In genomic region chr17:18324140-18325049, GRCh38 we compare ENCODE assay signal across 17 cellular contexts. TPM values are rescaled to one million over a fixed set of nuclear protein-coding genes. Genes with fewer than 3 reads are reported as not detected.
DNase-seq lines count a peak whose midpoint lies in the region; ATAC-seq and TF ChIP-seq lines count a peak whose summit lies in the region.
"Had no signal": no experiment of that assay in that cellular context is flagged by ENCODE, and none has a peak within 500 bp of the region (broad histone marks: within the 10 kb centered on the region; RNA-seq: fewer than 3 reads in every experiment).

No MANE protein-coding gene starts in this region.

- 80 to 90% methylated on average over 25 to 27 of the region's 27 CpGs for WGBS in testis, 2 donors

- peak overlapping the region; percentile 58 for H3K27ac ChIP-seq in OCI-LY7 (ENCODE audit: low read depth, low read length, poor library complexity, severe bottlenecking)
- H3K27ac ChIP-seq in testis = no peak overlapping the region
- H3K27ac ChIP-seq: GM23248 had no signal

- peaks cover 21% of the 10 kb centered on the region for H3K4me1 ChIP-seq in OCI-LY7 (ENCODE audit: insufficient read depth, low read length, poor library complexity, severe bottlenecking)
- peaks cover 29% of the 10 kb centered on the region for H3K4me1 ChIP-seq in testis
- H3K4me1 ChIP-seq: Caco-2 had no signal

- H3K4me3 Mint-ChIP-seq in mesothelial cell of epicardium = no peak overlapping the region
- H3K4me3 Mint-ChIP-seq: nephron progenitor cell had no signal

- intact Hi-C loops in left cardiac atrium (cut with DNase I) (no loop called here), Right ventricle myocardium inferior (cut with DNase I) (no loop called here), OCI-LY7 (cut with micrococcal nuclease; ENCODE audit: unreplicated experiment) (no loop called here), testis (cut with DNase I; ENCODE audit: low total_unique reads) (loop anchor here (10.0 kb wide), 1 partner anchor 60 kb away; the partner anchor contains the start of gene MIEF2)

- BruUV-seq in OCI-LY7 (replicated peaks; lab: Mats Ljungman, UMichigan) = no TSS peak

- CTCF ChIA-PET in OCI-LY7 (lab: Charles Lee; ENCODE audit: unreplicated experiment) = no interaction called here

- no peaks in the 10 kb centered on the region for H3K27me3 Mint-ChIP-seq in mesothelial cell of epicardium (ENCODE audit: low read depth)

- ATAC-seq in left cardiac atrium (no peak), Right ventricle myocardium inferior (no peak)

- no peaks in the 10 kb centered on the region for H4K20me1 ChIP-seq in OCI-LY7 (ENCODE audit: insufficient read depth, low read length)

- peaks cover 19% of the 10 kb centered on the region for H3K36me3 Mint-ChIP-seq in mesothelial cell of epicardium

- H3K4me3 ChIP-seq in OCI-LY7 (ENCODE audit: low read depth, low read length, poor library complexity, severe bottlenecking) (no peak overlapping the region), fibroblast of mammary gland (ENCODE audit: control insufficient read depth, low read depth, low read length) (no peak overlapping the region), testis (no peak overlapping the region)
- H3K4me3 ChIP-seq: GM23248 had no signal

- DNase-seq in left cardiac atrium (peak; percentile 31), Right ventricle myocardium inferior (ENCODE audit: missing footprints) (no peak), OCI-LY7 (ENCODE audit: low spot score) (no peak), fibroblast of mammary gland (ENCODE audit: low read depth) (peak; percentile 11), testis (peak; percentile 38), NCI-H1930 (lab: John Stamatoyannopoulos, UW) (no peak), mesothelial cell of epicardium (ENCODE audit: low spot score in 2 of 2, unreplicated experiment in 2 of 2) (no peak), glomerular visceral epithelial cell (ENCODE audit: extremely low spot score) (no peak)
- DNase-seq: Caco-2, NCI-H1436 treated with DMSO at 0.1 percent for 48 hours, NCI-H524, nephron progenitor cell, retina, SW 1271 had no signal

- H3K9me3 Mint-ChIP-seq in mesothelial cell of epicardium = no peaks in the 10 kb centered on the region
- H3K9me3 Mint-ChIP-seq: activated T-helper 2 cell treated with anti-CD3 and anti-CD28 coated beads, Interferon-gamma antibody, Interleukin-2, Interleukin-4, amounts not matched to agents 10 μg/mL and 5 μg/mL and 100 μg/mL, durations not matched to agents 14 hours and 24 hours and 36 hours; nephron progenitor cell had no signal

- H2AFZ ChIP-seq in OCI-LY7 (ENCODE audit: low read length) = no peak overlapping the region
- H2AFZ ChIP-seq: GM23248 had no signal

- no peaks in the 10 kb centered on the region for H3K79me2 ChIP-seq in OCI-LY7 (ENCODE audit: insufficient read depth, low read depth, low read length)

- TF ChIP-seq POLR2A in testis (IDR thresholded peaks at IDR 0.05) = no peak

- H3K9me3 ChIP-seq in OCI-LY7 (ENCODE audit: low read length) (no peaks in the 10 kb centered on the region), testis (no peaks in the 10 kb centered on the region)
- H3K9me3 ChIP-seq: Caco-2 had no signal

- H3K4me1 Mint-ChIP-seq in mesothelial cell of epicardium = peaks cover 10% of the 10 kb centered on the region

- no peak overlapping the region for H3K27ac Mint-ChIP-seq in mesothelial cell of epicardium
- H3K27ac Mint-ChIP-seq: activated T-helper 2 cell treated with anti-CD3 and anti-CD28 coated beads, Interferon-gamma antibody, Interleukin-2, Interleukin-4, amounts not matched to agents 10 μg/mL and 5 μg/mL and 100 μg/mL, durations not matched to agents 14 hours and 24 hours and 36 hours; nephron progenitor cell had no signal

- TF ChIP-seq CTCF in OCI-LY7 (conservative IDR thresholded peaks at IDR 0.05; ENCODE audit: low read length) = no peak
- TF ChIP-seq CTCF in fibroblast of mammary gland (conservative IDR thresholded peaks at IDR 0.05; ENCODE audit: control insufficient read depth, insufficient read depth, low read depth, low read length) = no peak
- no peak for TF ChIP-seq CTCF in testis (IDR thresholded peaks at IDR 0.05)
- TF ChIP-seq CTCF in mesothelial cell of epicardium (IDR thresholded peaks at IDR 0.05; ENCODE audit: unreplicated experiment) = no peak

- H3K9me2 ChIP-seq in OCI-LY7 (ENCODE audit: insufficient read depth, low read length) = no peaks in the 10 kb centered on the region

- POLR2A ChIA-PET in OCI-LY7 (lab: Charles Lee) = no interaction called here

- H3K27me3 ChIP-seq in testis = no peaks in the 10 kb centered on the region

- H3K4me2 ChIP-seq in OCI-LY7 (ENCODE audit: low read length) = no peak overlapping the region

- H3K36me3 ChIP-seq in OCI-LY7 (ENCODE audit: insufficient read depth, low read length) (peaks cover 63% of the 10 kb centered on the region), testis (ENCODE audit: low read depth, missing control alignments) (no peaks in the 10 kb centered on the region)

RNA-seq across cellular contexts. Expression of gene SMCR8, which starts 9.3 kb away (rescaled TPM):
- total RNA-seq in left cardiac atrium (10 to 100 TPM; 11.8 to 12.0 TPM), Right ventricle myocardium inferior (11.8 TPM), OCI-LY7 (2022) (16.1 and 16.3 TPM in 2 replicates), testis (10 to 100 TPM; 25.0 to 27.7 TPM), mesothelial cell of epicardium (18.2 to 19.3 TPM (median 18.4 TPM) in 3 replicates)
- total RNA-seq in OCI-LY7 (2014; rRNA removed; shearing (Covaris generic)) = 11.1 and 11.8 TPM in 2 replicates
- polyA plus RNA-seq in testis (ENCODE audit: insufficient read depth, low read depth, low replicate concordance) = 20.3 TPM

RNA-seq across cellular contexts. Expression of gene TOP3A, which starts 9.6 kb away (rescaled TPM):
- total RNA-seq in left cardiac atrium (10 to 100 TPM; 12.3 to 18.1 TPM), Right ventricle myocardium inferior (10.4 TPM), OCI-LY7 (2022) (63.0 and 64.4 TPM in 2 replicates), testis (10 to 100 TPM; 56.9 to 97.9 TPM), mesothelial cell of epicardium (59.0 to 61.0 TPM (median 59.1 TPM) in 3 replicates)
- 48.3 and 48.5 TPM in 2 replicates for total RNA-seq in OCI-LY7 (2014; rRNA removed; shearing (Covaris generic))
- polyA plus RNA-seq in testis (ENCODE audit: insufficient read depth, low read depth, low replicate concordance) = 34.0 TPM

RNA-seq across cellular contexts. Expression of gene SHMT1, which starts 39.0 kb away (rescaled TPM):
- total RNA-seq in left cardiac atrium (10 to 100 TPM; 13.8 to 34.3 TPM), Right ventricle myocardium inferior (9.9 TPM), OCI-LY7 (2022) (92.1 and 101 TPM in 2 replicates), testis (10 to 100 TPM; 36.4 to 48.1 TPM), mesothelial cell of epicardium (19.2 to 22.4 TPM (median 20.5 TPM) in 3 replicates)
- 62.7 and 66.5 TPM in 2 replicates for total RNA-seq in OCI-LY7 (2014; rRNA removed; shearing (Covaris generic))
- 45.9 TPM for polyA plus RNA-seq in testis (ENCODE audit: insufficient read depth, low read depth, low replicate concordance)

RNA-seq across cellular contexts. Expression of gene EVPLL, which starts 53.2 kb away (rescaled TPM):
- not detected for total RNA-seq in left cardiac atrium
- not detected for total RNA-seq in Right ventricle myocardium inferior
- total RNA-seq in OCI-LY7 (2014; rRNA removed; shearing (Covaris generic)) = not detected in 2 replicates
- total RNA-seq in OCI-LY7 (2022) = 1.2 TPM in 1 of 2 replicates, not detected in the other
- total RNA-seq in testis = 1 to 10 TPM; 1.7 to 2.7 TPM
- 2.5 TPM for polyA plus RNA-seq in testis (ENCODE audit: insufficient read depth, low read depth, low replicate concordance)
- total RNA-seq in mesothelial cell of epicardium = not detected in 3 replicates
- total RNA-seq: activated T-helper 2 cell treated with anti-CD3 and anti-CD28 coated beads, Interferon-gamma antibody, Interleukin-2, Interleukin-4, amounts not matched to agents 10 μg/mL and 5 μg/mL and 100 μg/mL, durations not matched to agents 14 hours and 24 hours and 36 hours; Caco-2; epithelial cell of proximal tubule; GM23248 had no signal
- polyA plus RNA-seq: GM23248 had no signal

Comparison
In these comparisons a context has a peak if more than half of its experiments do, and no peak if none do; other contexts are left out.
1. DNase-seq: peak in left cardiac atrium (single experiment), fibroblast of mammary gland (single experiment) and testis (single experiment); none in Right ventricle myocardium inferior (single experiment), OCI-LY7 (single experiment), NCI-H1930 (0 of 2), mesothelial cell of epicardium (0 of 2) and glomerular visceral epithelial cell (single experiment).